1 cellular context compared by ENCODE assay signal in genomic region chr20:50029083-50029696, GRCh38.
TF ChIP-seq lines count a peak whose summit lies in the region.

No MANE protein-coding gene starts in this region.

TF ChIP-seq in HepG2, 621 proteins besides CTCF, POLR2A, EP300 and RAD21 (continues in another document):
- TF ChIP-seq ZNF460 (CRISPR knock-in tag; IDR thresholded peaks at IDR 0.05; ENCODE audit: borderline replicate concordance) (peak; percentile 9; the same call in 1 of the 2 replicates), FOXC1 (CRISPR knock-in tag; IDR thresholded peaks at IDR 0.05; ENCODE audit: borderline replicate concordance) (peak; percentile 43; the same call in 1 of the 2 replicates), ZNF800 (CRISPR knock-in tag; IDR thresholded peaks at IDR 0.05) (no peak), BRD4 (CRISPR knock-in tag; IDR thresholded peaks at IDR 0.05) (peak; percentile 23), AKNA (CRISPR knock-in tag; IDR thresholded peaks at IDR 0.05; ENCODE audit: borderline replicate concordance) (no peak), NFKB2 (CRISPR knock-in tag; IDR thresholded peaks at IDR 0.05; ENCODE audit: borderline replicate concordance) (no peak), ZBTB20 (CRISPR knock-in tag; IDR thresholded peaks at IDR 0.05; ENCODE audit: borderline replicate concordance, low read depth) (0 out of 2 replicates have a peak, but pooled peaks have one; percentile 8), GMEB1 (CRISPR knock-in tag; IDR thresholded peaks at IDR 0.05; ENCODE audit: borderline replicate concordance) (0 out of 2 replicates have a peak, but pooled peaks have one; percentile 4), ZBTB39 (CRISPR knock-in tag; IDR thresholded peaks at IDR 0.05) (no peak), RBM39 (IDR thresholded peaks at IDR 0.05; ENCODE audit: low read depth, low read length, poor library complexity, severe bottlenecking) (peak; percentile 1), FOXK1 (CRISPR knock-in tag; IDR thresholded peaks at IDR 0.05; ENCODE audit: borderline replicate concordance, low read depth) (no peak), HDAC1 (CRISPR knock-in tag; IDR thresholded peaks at IDR 0.05) (no peak), ZNF713 (CRISPR knock-in tag; IDR thresholded peaks at IDR 0.05) (no peak), ARID2 (CRISPR knock-in tag; IDR thresholded peaks at IDR 0.05; ENCODE audit: borderline replicate concordance) (no peak), PRPF4 (IDR thresholded peaks at IDR 0.05; ENCODE audit: low read depth, low read length, poor library complexity, severe bottlenecking) (peak; percentile 28), SPEN (CRISPR knock-in tag; IDR thresholded peaks at IDR 0.05; ENCODE audit: low read depth) (no peak), ZBTB38 (CRISPR knock-in tag; IDR thresholded peaks at IDR 0.05) (peak; percentile 34), ZNF879 (CRISPR knock-in tag; IDR thresholded peaks at IDR 0.05) (no peak), BCL3 (CRISPR knock-in tag; IDR thresholded peaks at IDR 0.05) (peak; percentile 9; the same call in 1 of the 2 replicates), TAF15 (IDR thresholded peaks at IDR 0.05; ENCODE audit: low read depth, low read length, poor library complexity, severe bottlenecking) (no peak), PHF8 (CRISPR knock-in tag; IDR thresholded peaks at IDR 0.05) (no peak), CBX5 (CRISPR knock-in tag; IDR thresholded peaks at IDR 0.05; ENCODE audit: borderline replicate concordance) (no peak), HMGXB4 (CRISPR knock-in tag; IDR thresholded peaks at IDR 0.05; ENCODE audit: borderline replicate concordance in 1 of 2, low read depth in 1 of 2) (no peak), MIER3 (CRISPR knock-in tag; IDR thresholded peaks at IDR 0.05; ENCODE audit: borderline replicate concordance) (no peak), HNRNPLL (IDR thresholded peaks at IDR 0.05; ENCODE audit: low read depth, low read length, poor library complexity, severe bottlenecking) (no peak), ZSCAN30 (CRISPR knock-in tag; IDR thresholded peaks at IDR 0.05) (no peak), CSRNP2 (CRISPR knock-in tag; conservative IDR thresholded peaks at IDR 0.05; ENCODE audit: low read depth) (no peak), SAFB2 (CRISPR knock-in tag; IDR thresholded peaks at IDR 0.05; ENCODE audit: borderline replicate concordance, low read depth) (0 out of 2 replicates have a peak, but pooled peaks have one; percentile 8), ZNF704 (CRISPR knock-in tag; IDR thresholded peaks at IDR 0.05; ENCODE audit: borderline replicate concordance) (no peak), ZNF234 (CRISPR knock-in tag; conservative IDR thresholded peaks at IDR 0.05) (no peak), ZNF891 (CRISPR knock-in tag; IDR thresholded peaks at IDR 0.05) (0 out of 2 replicates have a peak, but pooled peaks have one; percentile 27), MEIS2 (CRISPR knock-in tag; IDR thresholded peaks at IDR 0.05) (0 out of 2 replicates have a peak, but pooled peaks have one; percentile 58), ZNF558 (CRISPR knock-in tag; IDR thresholded peaks at IDR 0.05; ENCODE audit: borderline replicate concordance) (no peak), ZNF788 (CRISPR knock-in tag; IDR thresholded peaks at IDR 0.05; ENCODE audit: borderline replicate concordance) (no peak), BORCS8-MEF2B (CRISPR knock-in tag; IDR thresholded peaks at IDR 0.05) (no peak), ZNF746 (CRISPR knock-in tag; IDR thresholded peaks at IDR 0.05) (0 out of 2 replicates have a peak, but pooled peaks have one; percentile 25), SP4 (CRISPR knock-in tag; IDR thresholded peaks at IDR 0.05) (0 out of 2 replicates have a peak, but pooled peaks have one; percentile 7), ZSCAN25 (CRISPR knock-in tag; IDR thresholded peaks at IDR 0.05) (peak; percentile 94)
